ENCODE assay signal across 1 cellular context in the genomic region with DNA sequence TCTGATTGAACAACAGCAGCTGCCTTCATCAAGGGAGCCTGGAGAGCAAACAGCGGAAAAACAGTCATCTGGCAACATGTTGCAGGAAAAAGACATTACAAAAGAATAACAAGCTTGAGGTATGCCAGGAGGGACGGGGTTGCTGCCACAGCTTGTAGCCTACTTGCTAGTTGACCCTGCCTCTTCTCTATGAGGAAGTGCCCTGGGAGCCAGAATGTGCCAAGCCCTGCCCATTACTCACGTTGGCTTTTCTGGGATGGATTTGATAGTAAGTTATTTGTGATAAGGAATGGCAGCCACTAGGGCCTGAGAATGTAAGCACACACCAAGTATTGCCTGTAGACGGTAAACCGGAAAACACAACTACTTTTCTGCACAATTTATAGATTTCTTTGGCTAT.
TF ChIP-seq lines count a peak whose summit lies in the region.

No MANE protein-coding gene starts in this region.

TF ChIP-seq in H1, 55 proteins besides CTCF, POLR2A, EP300 and RAD21 (continued from another document):
- TF ChIP-seq RNF2 (IDR thresholded peaks at IDR 0.05; ENCODE audit: borderline replicate concordance, low read depth, low read length, missing control alignments, poor library complexity, severe bottlenecking) (no peak), FOSL1 (IDR thresholded peaks at IDR 0.05; ENCODE audit: insufficient read depth, low read depth, low read length) (no peak), CHD1 (IDR thresholded peaks at IDR 0.05; ENCODE audit: low read depth, low read length) (no peak), JUN (IDR thresholded peaks at IDR 0.05; ENCODE audit: low read depth, low read length) (no peak), CEBPB (IDR thresholded peaks at IDR 0.05; ENCODE audit: low read depth, low read length) (no peak), CHD2 (IDR thresholded peaks at IDR 0.05; ENCODE audit: low read length) (no peak), MAX (IDR thresholded peaks at IDR 0.05) (no peak), KDM5A (IDR thresholded peaks at IDR 0.05; ENCODE audit: low read length) (no peak), BACH1 (IDR thresholded peaks at IDR 0.05; ENCODE audit: low read length) (no peak), SIX5 (IDR thresholded peaks at IDR 0.05; ENCODE audit: low read depth, low read length) (no peak), SP1 (IDR thresholded peaks at IDR 0.05; ENCODE audit: low read depth, low read length) (no peak)
